16 cellular contexts compared by ENCODE assay signal in the genomic region with DNA sequence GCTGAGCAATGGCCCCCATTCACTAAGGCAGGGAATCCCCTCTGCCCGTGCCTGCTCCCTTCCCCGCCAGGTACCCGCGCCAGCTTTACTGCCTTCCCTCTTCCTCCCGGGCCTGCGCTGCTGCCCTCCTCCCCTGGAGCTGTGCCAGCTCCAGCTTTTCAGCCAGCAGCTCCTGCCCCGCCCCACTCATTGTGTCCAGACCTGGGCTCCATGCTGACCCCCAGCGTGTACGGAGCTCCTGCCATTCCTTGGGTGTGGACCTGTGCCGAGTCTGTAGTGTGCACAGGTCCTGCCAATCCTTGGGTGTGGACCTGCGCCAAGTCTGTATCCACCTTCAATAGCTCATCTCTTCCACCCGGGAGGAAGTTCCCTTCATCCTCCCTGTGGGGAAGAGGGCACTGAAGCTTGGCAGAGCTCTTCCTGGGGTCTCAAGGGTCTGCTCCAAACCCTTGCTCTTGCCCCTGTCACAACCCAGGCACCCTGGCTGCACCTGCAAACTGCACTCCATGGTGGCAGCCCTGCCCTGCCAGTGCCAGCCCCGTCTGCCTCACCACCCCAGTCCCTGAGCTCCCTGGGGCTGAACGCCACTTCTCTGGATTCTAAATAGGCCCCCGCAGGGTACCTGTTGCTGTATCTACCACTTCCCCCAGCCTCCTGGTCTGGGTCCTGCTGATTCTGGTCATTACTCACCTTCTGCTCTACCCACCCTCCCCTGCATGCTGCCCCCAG.
A peak's percentile ranks its signal among the peaks of the same experiment; 100 is the strongest.
DNase-seq lines count a peak whose midpoint lies in the region; ATAC-seq and TF ChIP-seq lines count a peak whose summit lies in the region.
"Had no signal": no experiment of that assay in that cellular context is flagged by ENCODE, and none has a peak within 500 bp of the region (broad histone marks: within the 10 kb centered on the region; RNA-seq: fewer than 3 reads in every experiment).

No MANE protein-coding gene starts in this region.

- 24 to 59% (median 32%) methylated on average over 15 of the region's 15 CpGs for WGBS in stomach, 5 donors

- H3K36me3 ChIP-seq in stomach, result no peaks in the 10 kb centered on the region
- H3K36me3 ChIP-seq: gastrocnemius medialis had no signal

- no peaks in the 10 kb centered on the region for H3K4me1 Mint-ChIP-seq in activated T-cell treated with anti-CD3 and anti-CD28 coated beads, Interleukin-2, amount 50 U/mL, for 24 hours (ENCODE audit: low read depth)
- H3K4me1 Mint-ChIP-seq in type B pancreatic cell (ENCODE audit: unreplicated experiment), result peaks cover 10% of the 10 kb centered on the region
- H3K4me1 Mint-ChIP-seq: activated CD4-positive, alpha-beta T cell treated with anti-CD3 and anti-CD28 coated beads, Interleukin-2, amount 10 ng/mL, durations not matched to agents 24 days and 14 days had no signal

- TF ChIP-seq POLR2A in stomach (IDR thresholded peaks at IDR 0.05), result no peak

- no peak for ATAC-seq in GM21515 (IDR thresholded peaks at IDR 0.05; ENCODE audit: unreplicated experiment)
- ATAC-seq: gastrocnemius medialis had no signal

- no peak for TF ChIP-seq EP300 in stomach (IDR thresholded peaks at IDR 0.05)

- no peaks in the 10 kb centered on the region for H3K27me3 ChIP-seq in stomach
- H3K27me3 ChIP-seq: gastrocnemius medialis, tibial nerve had no signal

- no peak for TF ChIP-seq CTCF in stomach (IDR thresholded peaks at IDR 0.05)
- no peak for TF ChIP-seq CTCF in type B pancreatic cell (conservative IDR thresholded peaks at IDR 0.05)

- H3K27ac ChIP-seq in stomach, result no peak overlapping the region
- H3K27ac ChIP-seq: gastrocnemius medialis, tibial nerve had no signal

- H3K36me3 Mint-ChIP-seq in activated T-cell treated with anti-CD3 and anti-CD28 coated beads, Interleukin-2, amount 50 U/mL, for 24 hours (ENCODE audit: low read depth), result no peaks in the 10 kb centered on the region
- H3K36me3 Mint-ChIP-seq in type B pancreatic cell, result no peaks in the 10 kb centered on the region

- H3K4me3 ChIP-seq in stomach, result peak overlapping the region in 1 of 4 donors; percentile 6
- H3K4me3 ChIP-seq: gastrocnemius medialis, tibial nerve had no signal

- no peaks in the 10 kb centered on the region for H3K27me3 Mint-ChIP-seq in activated T-cell treated with anti-CD3 and anti-CD28 coated beads, Interleukin-2, amount 50 U/mL, for 24 hours
- H3K27me3 Mint-ChIP-seq in type B pancreatic cell, result no peaks in the 10 kb centered on the region
- H3K27me3 Mint-ChIP-seq: activated CD4-positive, alpha-beta T cell treated with anti-CD3 and anti-CD28 coated beads, Interleukin-2, amount 10 ng/mL, durations not matched to agents 24 days and 14 days had no signal

- H3K27ac Mint-ChIP-seq in activated T-cell treated with anti-CD3 and anti-CD28 coated beads, Interleukin-2, amount 50 U/mL, for 24 hours, result no peak overlapping the region
- no peak overlapping the region for H3K27ac Mint-ChIP-seq in type B pancreatic cell
- H3K27ac Mint-ChIP-seq: activated CD4-positive, alpha-beta T cell treated with anti-CD3 and anti-CD28 coated beads, Interleukin-2, amount 10 ng/mL, durations not matched to agents 24 days and 14 days; nephron progenitor cell had no signal

- H3K4me1 ChIP-seq in stomach, result peaks cover 26 to 39% (median 31%) of the 10 kb centered on the region in 4 donors

- H3K9me3 Mint-ChIP-seq in activated T-cell treated with anti-CD3 and anti-CD28 coated beads, Interleukin-2, amount 50 U/mL, for 24 hours, result no peaks in the 10 kb centered on the region
- no peaks in the 10 kb centered on the region for H3K9me3 Mint-ChIP-seq in type B pancreatic cell
- H3K9me3 Mint-ChIP-seq: activated CD4-positive, alpha-beta T cell treated with anti-CD3 and anti-CD28 coated beads, Interleukin-2, amount 10 ng/mL, durations not matched to agents 24 days and 14 days had no signal

- H3K9me3 ChIP-seq in stomach, result no peaks in the 10 kb centered on the region
- H3K9me3 ChIP-seq: gastrocnemius medialis, tibial nerve had no signal

- DNase-seq in NCI-H524 (lab: John Stamatoyannopoulos, UW), result peak; percentile 38 to 75
- DNase-seq in NCI-H524 treated with DMSO at 0.1 percent for 48 hours (lab: John Stamatoyannopoulos, UW), result no peak
- DNase-seq in NCI-H2196 (lab: John Stamatoyannopoulos, UW; ENCODE audit: unreplicated experiment), result peak; percentile 77
- DNase-seq in ecto neural progenitor cell (ENCODE audit: low spot score), result peak; percentile 37
- DNase-seq in stomach, result peak; percentile 76
- no peak for DNase-seq in activated T-cell treated with anti-CD3 and anti-CD28 coated beads, Interleukin-2, amount 50 U/mL, for 24 hours
- no peak for DNase-seq in type B pancreatic cell (ENCODE audit: extremely low spot score, unreplicated experiment)
- DNase-seq: activated CD4-positive, alpha-beta T cell treated with anti-CD3 and anti-CD28 coated beads, Interleukin-2, amount 10 ng/mL, durations not matched to agents 24 days and 14 days; DND-41; effector memory CD4-positive, alpha-beta T cell; gastrocnemius medialis; islet precursor cell; Karpas-422; nephron progenitor cell had no signal

- H3K4me3 Mint-ChIP-seq in activated T-cell treated with anti-CD3 and anti-CD28 coated beads, Interleukin-2, amount 50 U/mL, for 24 hours, result no peak overlapping the region
- no peak overlapping the region for H3K4me3 Mint-ChIP-seq in type B pancreatic cell
- H3K4me3 Mint-ChIP-seq: activated CD4-positive, alpha-beta T cell treated with anti-CD3 and anti-CD28 coated beads, Interleukin-2, amount 10 ng/mL, durations not matched to agents 24 days and 14 days; nephron progenitor cell had no signal

- intact Hi-C loops in stomach (cut with DNase I; ENCODE audit: low total_unique reads), result no loop called here

Comparison
In these comparisons a context has a peak if more than half of its experiments do, and no peak if none do; other contexts are left out.
1. DNase-seq: peak in NCI-H524 (2 of 2), NCI-H2196 (single experiment), ecto neural progenitor cell (single experiment) and stomach (single experiment); none in NCI-H524 treated with DMSO at 0.1 percent for 48 hours (single experiment), activated T-cell treated with anti-CD3 and anti-CD28 coated beads, Interleukin-2, amount 50 U/mL, for 24 hours (single experiment) and type B pancreatic cell (single experiment).